In genomic region chr17:7468290-7468689, GRCh38 we compare ENCODE assay signal across 20 cellular contexts. TPM values are rescaled to one million over a fixed set of nuclear protein-coding genes. Genes with fewer than 3 reads are reported as not detected.
DNase-seq lines count a peak whose midpoint lies in the region; ATAC-seq and TF ChIP-seq lines count a peak whose summit lies in the region.
"Had no signal": no experiment of that assay in that cellular context is flagged by ENCODE, and none has a peak within 500 bp of the region (broad histone marks: within the 10 kb centered on the region; RNA-seq: fewer than 3 reads in every experiment).

No MANE protein-coding gene starts in this region.

- H3K27ac ChIP-seq in HEK293 (ENCODE audit: extremely low read depth, low read depth, low read length) (peak overlapping the region; percentile 31; the same call in 1 of the 2 replicates), osteoblast (ENCODE audit: low read depth, low read length) (no peak overlapping the region), hepatocyte (no peak overlapping the region)
- H3K27ac ChIP-seq in effector memory CD4-positive, alpha-beta T cell (ENCODE audit: insufficient read depth, low read length, poor library complexity, severe bottlenecking), result no peak overlapping the region
- H3K27ac ChIP-seq: C4-2B, PC-9 had no signal

- H3K4me1 Mint-ChIP-seq in HFFc6 (ENCODE audit: low read depth) (peaks cover 11% of the 10 kb centered on the region), endothelial cell (ENCODE audit: unreplicated experiment) (peaks cover 5% of the 10 kb centered on the region)
- peaks cover 19 to 28% of the 10 kb centered on the region in 2 donors for H3K4me1 Mint-ChIP-seq in effector memory CD8-positive, alpha-beta T cell (ENCODE audit: low read depth in 2 of 2)

- H3K9me3 Mint-ChIP-seq in HFFc6 (no peaks in the 10 kb centered on the region), endothelial cell (ENCODE audit: unreplicated experiment) (no peaks in the 10 kb centered on the region)
- no peaks in the 10 kb centered on the region for H3K9me3 Mint-ChIP-seq in effector memory CD8-positive, alpha-beta T cell

- H3K36me3 Mint-ChIP-seq in HFFc6 (ENCODE audit: low read depth) (peaks cover 4% of the 10 kb centered on the region; the same call in 1 of the 2 replicates), endothelial cell (ENCODE audit: low read depth, unreplicated experiment) (no peaks in the 10 kb centered on the region)
- peaks cover 37% of the 10 kb centered on the region for H3K36me3 Mint-ChIP-seq in effector memory CD8-positive, alpha-beta T cell (ENCODE audit: insufficient read depth)

- peaks cover 0 to 31% of the 10 kb centered on the region in 2 experiments; a peak in 2 of 3 replicates for H3K36me3 ChIP-seq in HEK293 (ENCODE audit: control insufficient read depth in 2 of 2, insufficient read depth in 1 of 2, low read length in 2 of 2)
- H3K36me3 ChIP-seq in osteoblast (ENCODE audit: insufficient read depth, low read length), result peaks cover 19% of the 10 kb centered on the region
- H3K36me3 ChIP-seq in effector memory CD4-positive, alpha-beta T cell (ENCODE audit: control insufficient read depth, insufficient read depth, low read length), result peaks cover 30% of the 10 kb centered on the region
- H3K36me3 ChIP-seq in hepatocyte (replicated peaks; ENCODE audit: insufficient read depth, low read depth), result no peaks in the 10 kb centered on the region

- H3K4me1 ChIP-seq in HEK293 (ENCODE audit: control insufficient read depth, insufficient read depth, low read length) (peaks cover 6% of the 10 kb centered on the region), osteoblast (ENCODE audit: insufficient read depth, low read length) (peaks cover 10% of the 10 kb centered on the region), hepatocyte (ENCODE audit: insufficient read depth) (no peaks in the 10 kb centered on the region)
- no peaks in the 10 kb centered on the region for H3K4me1 ChIP-seq in effector memory CD4-positive, alpha-beta T cell (ENCODE audit: control insufficient read depth, insufficient read depth, low read length, poor library complexity, severe bottlenecking)

- H3K4me2 ChIP-seq in osteoblast (ENCODE audit: insufficient read depth, low read length) (no peak overlapping the region), hepatocyte (no peak overlapping the region)
- H3K4me2 ChIP-seq: PC-9 had no signal

- POLR2A ChIA-PET in HEK293 (lab: Yijun Ruan, JAX), result interaction anchor here (0.6 to 0.7 kb wide), 2 partner anchors 46 to 68 kb away, joined by 3 to 6 read pairs; no protein-coding TSS in a partner anchor

- DNase-seq in HFFc6 (no peak), osteoblast (ENCODE audit: insufficient read length, low spot score, missing footprints) (peak; percentile 55), hepatocyte (ENCODE audit: low spot score) (no peak), GDM1 (lab: John Stamatoyannopoulos, UW) (no peak), endothelial cell (ENCODE audit: low spot score) (no peak)
- no peak for DNase-seq in effector memory CD8-positive, alpha-beta T cell
- no peak for DNase-seq in effector memory CD4-positive, alpha-beta T cell
- DNase-seq: ACHN, AML-193, DMS79, NCI-H1417, NCI-H187, NCI-H2227 treated with DMSO at 0.1 percent for 48 hours, NCI-H524, PC-9 had no signal

- H3K27ac Mint-ChIP-seq in HFFc6, result peak overlapping the region; percentile 3; the same call in 1 of the 2 replicates
- peak overlapping the region; percentile 16 to 44 for H3K27ac Mint-ChIP-seq in effector memory CD8-positive, alpha-beta T cell
- H3K27ac Mint-ChIP-seq in endothelial cell (ENCODE audit: unreplicated experiment), result no peak overlapping the region

- peaks cover 48% of the 10 kb centered on the region for H4K20me1 ChIP-seq in osteoblast (ENCODE audit: insufficient read depth, low read length)
- H4K20me1 ChIP-seq in hepatocyte (ENCODE audit: insufficient read depth, poor library complexity, severe bottlenecking), result peaks cover 52% of the 10 kb centered on the region

- TF ChIP-seq CTCF in HEK293 (tag by site-specific recombination; IDR thresholded peaks at IDR 0.05) (no peak), HFFc6 (IDR thresholded peaks at IDR 0.05) (no peak), osteoblast (IDR thresholded peaks at IDR 0.05; ENCODE audit: extremely low read depth, low read depth, low read length) (no peak), hepatocyte (IDR thresholded peaks at IDR 0.05; ENCODE audit: poor library complexity) (no peak), endothelial cell (IDR thresholded peaks at IDR 0.05; ENCODE audit: unreplicated experiment) (no peak)

- H3K79me2 ChIP-seq in osteoblast (ENCODE audit: insufficient read depth, low read length) (peaks cover 75% of the 10 kb centered on the region), hepatocyte (peaks cover 70% of the 10 kb centered on the region)

- CTCF ChIA-PET in HEK293 (lab: Yijun Ruan, JAX), result interaction anchor here (0.5 to 1.4 kb wide), 2 partner anchors 34 to 61 kb away, joined by 3 read pairs; no protein-coding TSS in a partner anchor

- H3K27me3 ChIP-seq in osteoblast (ENCODE audit: insufficient read depth, low read length) (no peaks in the 10 kb centered on the region), hepatocyte (no peaks in the 10 kb centered on the region)
- no peaks in the 10 kb centered on the region for H3K27me3 ChIP-seq in effector memory CD4-positive, alpha-beta T cell (replicated peaks; ENCODE audit: control insufficient read depth, insufficient read depth, low read length, poor library complexity, severe bottlenecking)

- no peak overlapping the region for H3K4me3 ChIP-seq in HEK293 (ENCODE audit: low read depth, low read length)
- H3K4me3 ChIP-seq in osteoblast (ENCODE audit: insufficient read depth, low read length), result no peak overlapping the region
- no peak overlapping the region for H3K4me3 ChIP-seq in effector memory CD4-positive, alpha-beta T cell (ENCODE audit: insufficient read depth, low read depth, low read length, poor library complexity, severe bottlenecking)
- no peak overlapping the region for H3K4me3 ChIP-seq in hepatocyte
- H3K4me3 ChIP-seq: PC-9 had no signal

- H2AFZ ChIP-seq in osteoblast (ENCODE audit: low read length) (no peak overlapping the region), hepatocyte (no peak overlapping the region)
- H2AFZ ChIP-seq: PC-9 had no signal

- ATAC-seq in effector memory CD8-positive, alpha-beta T cell (replicated peaks), result no peak

- WGBS in hepatocyte (ENCODE audit: low lambda C conversion rate, missing lambda C conversion rate), result 97% methylated on average over 11 of the region's 11 CpGs

- no peak overlapping the region for H3K4me3 Mint-ChIP-seq in HFFc6
- H3K4me3 Mint-ChIP-seq in effector memory CD8-positive, alpha-beta T cell, result peak overlapping the region in 1 of 2 donors; percentile 10
- no peak overlapping the region for H3K4me3 Mint-ChIP-seq in endothelial cell (ENCODE audit: unreplicated experiment)

- no peaks in the 10 kb centered on the region for H3K9me2 ChIP-seq in hepatocyte (replicated peaks; ENCODE audit: insufficient read depth)

- H3K9me3 ChIP-seq in HEK293 (ENCODE audit: control insufficient read depth, insufficient read depth, low read depth, low read length), result no peaks in the 10 kb centered on the region
- H3K9me3 ChIP-seq in osteoblast (ENCODE audit: low read depth, low read length), result no peaks in the 10 kb centered on the region
- H3K9me3 ChIP-seq in effector memory CD4-positive, alpha-beta T cell (ENCODE audit: control insufficient read depth, low read length), result no peaks in the 10 kb centered on the region
- no peaks in the 10 kb centered on the region for H3K9me3 ChIP-seq in hepatocyte (ENCODE audit: low read depth)

- H3K27me3 Mint-ChIP-seq in HFFc6 (ENCODE audit: insufficient read depth) (peaks cover 2% of the 10 kb centered on the region), endothelial cell (ENCODE audit: unreplicated experiment) (peaks cover 7% of the 10 kb centered on the region)
- H3K27me3 Mint-ChIP-seq in effector memory CD8-positive, alpha-beta T cell, result no peaks in the 10 kb centered on the region

RNA-seq across cellular contexts. Expression of gene ZBTB4, which starts 11.1 kb away (rescaled TPM):
- total RNA-seq in HFFc6 (2021; fragmentation: NEBNext Ultra II Directional; extraction: Animal tissue kit (Norgen Biotek cat#: 25700)), result 10 to 100 TPM; 62.7 to 75.9 (median 68.6) TPM
- 36.2 and 36.5 TPM in 2 replicates for total RNA-seq in osteoblast
- total RNA-seq in hepatocyte, result 22.7 and 27.1 TPM in 2 replicates
- 20.8 and 21.5 TPM in 2 replicates for polyA plus RNA-seq in hepatocyte
- 21.5 TPM for total RNA-seq in endothelial cell (ENCODE audit: unreplicated experiment)

RNA-seq across cellular contexts. Expression of gene SLC35G6, which starts 13.0 kb away (rescaled TPM):
- total RNA-seq in HFFc6 (2021; fragmentation: NEBNext Ultra II Directional; extraction: Animal tissue kit (Norgen Biotek cat#: 25700)), result not detected
- total RNA-seq in osteoblast (not detected in 2 replicates), hepatocyte (0.24 TPM in 1 of 2 replicates, not detected in the other), endothelial cell (ENCODE audit: unreplicated experiment) (not detected)
- 0.30 and 0.44 TPM in 2 replicates for polyA plus RNA-seq in hepatocyte
- total RNA-seq: H4, M059J, PC-9, SK-MEL-5 had no signal

RNA-seq across cellular contexts. Expression of gene POLR2A, which starts 15.9 kb away (rescaled TPM):
- 100 to 1,000 TPM; 111 to 127 (median 118) TPM for total RNA-seq in HFFc6 (2021; fragmentation: NEBNext Ultra II Directional; extraction: Animal tissue kit (Norgen Biotek cat#: 25700))
- total RNA-seq in osteoblast (95.9 and 101 TPM in 2 replicates), hepatocyte (50.2 and 74.5 TPM in 2 replicates), endothelial cell (ENCODE audit: unreplicated experiment) (198 TPM)
- polyA plus RNA-seq in hepatocyte, result 96.3 and 98.1 TPM in 2 replicates

RNA-seq across cellular contexts. Expression of gene CHRNB1, which starts 23.4 kb away (rescaled TPM):
- 1 to 10 TPM; 2.0 to 2.8 (median 2.4) TPM for total RNA-seq in HFFc6 (2021; fragmentation: NEBNext Ultra II Directional; extraction: Animal tissue kit (Norgen Biotek cat#: 25700))
- total RNA-seq in osteoblast (5.3 and 5.4 TPM in 2 replicates), hepatocyte (10.9 and 12.4 TPM in 2 replicates), endothelial cell (ENCODE audit: unreplicated experiment) (11.8 TPM)
- 16.9 and 17.5 TPM in 2 replicates for polyA plus RNA-seq in hepatocyte

RNA-seq across cellular contexts. Expression of gene FGF11, which starts 29.0 kb away (rescaled TPM):
- under 1 TPM in 3 of 6 experiments, not detected in 3; 0.10 to 0.31 (median 0.24) TPM for total RNA-seq in HFFc6 (2021; fragmentation: NEBNext Ultra II Directional; extraction: Animal tissue kit (Norgen Biotek cat#: 25700))
- total RNA-seq in osteoblast (0.29 and 0.36 TPM in 2 replicates), hepatocyte (1.4 and 2.7 TPM in 2 replicates), endothelial cell (ENCODE audit: unreplicated experiment) (19.7 TPM)
- 3.6 and 3.8 TPM in 2 replicates for polyA plus RNA-seq in hepatocyte
- total RNA-seq: H4 had no signal
